Comparison of ENCODE assay signal across 17 cellular contexts in the genomic region with DNA sequence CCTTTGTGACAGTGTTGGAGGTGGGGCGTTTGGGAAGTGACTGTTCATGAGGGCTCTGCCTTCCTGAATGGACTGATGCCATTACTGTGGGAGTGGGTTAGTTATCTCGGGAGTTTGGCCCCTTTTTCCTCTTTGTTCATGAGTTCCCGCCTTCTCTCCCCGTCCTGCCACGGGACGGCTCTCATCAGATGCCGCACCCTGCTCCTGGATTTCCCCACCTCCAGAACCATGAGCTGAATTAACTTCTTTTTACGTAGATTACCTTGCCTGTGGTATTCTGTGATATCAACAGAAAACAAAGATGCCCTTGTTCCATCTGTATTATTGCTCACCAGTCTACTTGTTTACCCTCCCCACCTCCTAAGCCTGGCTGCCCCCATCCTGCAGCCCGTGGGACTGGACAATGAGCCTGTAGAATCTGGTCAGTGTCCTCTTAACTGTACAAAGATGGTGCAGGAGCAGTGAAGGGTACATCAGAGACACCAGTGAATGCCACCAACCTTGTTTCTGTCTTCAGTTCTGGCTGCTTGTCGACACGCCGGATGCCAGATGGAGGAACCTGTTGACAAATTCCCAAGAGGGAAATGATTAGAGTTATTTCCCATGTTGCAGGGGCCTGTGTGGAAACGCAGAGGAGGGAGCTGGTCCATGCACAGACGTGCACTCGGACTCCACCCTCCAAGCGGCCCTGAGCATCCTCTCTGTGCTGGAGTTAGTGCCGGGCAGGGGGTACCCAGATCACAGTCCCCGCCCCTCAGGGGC.
DNase-seq lines count a peak whose midpoint lies in the region; ATAC-seq and TF ChIP-seq lines count a peak whose summit lies in the region.
"Had no signal": no experiment of that assay in that cellular context is flagged by ENCODE, and none has a peak within 500 bp of the region (broad histone marks: within the 10 kb centered on the region; RNA-seq: fewer than 3 reads in every experiment).

No MANE protein-coding gene starts in this region.

- H3K4me3 ChIP-seq in right atrium auricular region = no peak overlapping the region
- H3K4me3 ChIP-seq: A549, GM23248, PC-9, SJSA1 had no signal

- peaks cover 0 to 7% of the 10 kb centered on the region in 2 donors for H3K9me3 ChIP-seq in right atrium auricular region
- H3K9me3 ChIP-seq: Caco-2 had no signal

- no peak overlapping the region for H3K27ac Mint-ChIP-seq in activated naive CD4-positive, alpha-beta T cell treated with anti-CD3 and anti-CD28 coated beads, Interleukin-2, amount 50 U/mL, for 72 hours

- DNase-seq in Right ventricle myocardium inferior (ENCODE audit: missing footprints) = peak; percentile 5
- DNase-seq in right atrium auricular region (ENCODE audit: low spot score) = no peak
- peak; percentile 73 for DNase-seq in NCI-H1694 treated with DMSO at 0.1 percent for 48 hours (lab: John Stamatoyannopoulos, UW)
- peak; percentile 23 for DNase-seq in SW480 (ENCODE audit: low spot score)
- DNase-seq in DMS79 treated with DMSO at 0.1 percent for 48 hours (lab: John Stamatoyannopoulos, UW) = no peak
- no peak for DNase-seq in KG1 (lab: John Stamatoyannopoulos, UW)
- no peak for DNase-seq in activated naive CD4-positive, alpha-beta T cell treated with anti-CD3 and anti-CD28 coated beads, Interleukin-2, amount 50 U/mL, for 72 hours (ENCODE audit: low spot score in 2 of 2)
- no peak for DNase-seq in T1000 (lab: John Stamatoyannopoulos, UW)
- DNase-seq: Caco-2, GF-D8, GM23248, NCI-H1417, NCI-H2029 treated with DMSO at 0.1 percent for 48 hours, PC-9 had no signal

- intact Hi-C loops in Right ventricle myocardium inferior (cut with DNase I) = no loop called here

- H3K4me1 ChIP-seq in right atrium auricular region = peaks cover 0 to 12% of the 10 kb centered on the region in 2 donors
- H3K4me1 ChIP-seq: A549, Caco-2, SJSA1 had no signal

- H3K36me3 ChIP-seq in right atrium auricular region = no peaks in the 10 kb centered on the region
- H3K36me3 ChIP-seq: SJSA1 had no signal

- ATAC-seq in Right ventricle myocardium inferior = no peak
- ATAC-seq in activated naive CD4-positive, alpha-beta T cell treated with anti-CD3 and anti-CD28 coated beads, Interleukin-2, amount 50 U/mL, for 72 hours = no peak
- ATAC-seq: A549, HCT116 had no signal

- no peak for TF ChIP-seq CTCF in right atrium auricular region (IDR thresholded peaks at IDR 0.05)

- H3K36me3 Mint-ChIP-seq in activated naive CD4-positive, alpha-beta T cell treated with anti-CD3 and anti-CD28 coated beads, Interleukin-2, amount 50 U/mL, for 72 hours = peaks cover 0 to 9% of the 10 kb centered on the region in 2 donors

- H3K27ac ChIP-seq in right atrium auricular region = no peak overlapping the region
- H3K27ac ChIP-seq: A549, GM23248, PC-9, SJSA1 had no signal

- peaks cover 0 to 4% of the 10 kb centered on the region in 2 donors for H3K9me3 Mint-ChIP-seq in activated naive CD4-positive, alpha-beta T cell treated with anti-CD3 and anti-CD28 coated beads, Interleukin-2, amount 50 U/mL, for 72 hours

- H3K27me3 ChIP-seq in right atrium auricular region = no peaks in the 10 kb centered on the region

Comparison
In these comparisons a context has a peak if more than half of its experiments do, and no peak if none do; other contexts are left out.
1. DNase-seq: peak in Right ventricle myocardium inferior (single experiment), NCI-H1694 treated with DMSO at 0.1 percent for 48 hours (single experiment) and SW480 (single experiment); none in right atrium auricular region (single experiment), DMS79 treated with DMSO at 0.1 percent for 48 hours (single experiment), KG1 (single experiment), activated naive CD4-positive, alpha-beta T cell treated with anti-CD3 and anti-CD28 coated beads, Interleukin-2, amount 50 U/mL, for 72 hours (0 of 2) and T1000 (single experiment).